In the genomic region with DNA sequence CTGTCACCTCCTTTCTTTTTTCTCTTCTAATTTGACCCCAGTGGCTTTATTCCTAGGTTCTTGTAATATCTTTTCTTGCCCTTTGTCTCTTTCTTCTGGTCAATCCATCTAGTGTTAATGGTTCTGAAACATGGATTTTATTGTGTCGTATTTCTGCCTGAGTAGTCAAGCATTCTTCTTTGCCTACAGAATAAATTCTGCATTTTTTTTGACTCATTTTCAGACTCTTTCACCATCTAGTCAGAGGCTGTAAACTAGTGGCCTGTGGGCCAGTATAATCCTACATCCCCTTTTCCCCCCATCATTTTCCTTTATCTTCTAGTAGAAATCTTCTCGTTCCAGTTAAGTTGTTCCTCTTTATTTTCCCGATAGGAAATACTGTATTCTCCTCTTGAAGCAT, we compare ENCODE assay signal across 19 cellular contexts. TPM values are rescaled to one million over a fixed set of nuclear protein-coding genes. Genes with fewer than 3 reads are reported as not detected.
DNase-seq lines count a peak whose midpoint lies in the region; ATAC-seq and TF ChIP-seq lines count a peak whose summit lies in the region.
"Had no signal": no experiment of that assay in that cellular context is flagged by ENCODE, and none has a peak within 500 bp of the region (broad histone marks: within the 10 kb centered on the region; RNA-seq: fewer than 3 reads in every experiment).

No MANE protein-coding gene starts in this region.

- H3K4me3 ChIP-seq in heart left ventricle, result no peak overlapping the region
- H3K4me3 ChIP-seq: BLaER1 treated with 17β-estradiol and CSF1 and Interleukin-3, amounts not matched to agents 10 nM and 100 nM; MG63 had no signal

- intact Hi-C loops in activated T-helper 1 cell treated with anti-CD3 and anti-CD28 coated beads, Interleukin-12 subunit alpha, Interleukin-12 subunit beta, Interleukin-2, Interleukin-4 antibody, amounts not matched to agents 30 ng/mL and 10 ng/mL and 1 ng/mL, durations not matched to agents 14 hours and 24 hours and 36 hours (cut with micrococcal nuclease), result no loop called here
- intact Hi-C loops in heart left ventricle (cut with DNase I), result no loop called here
- intact Hi-C loops in cardiac septum (cut with DNase I), result no loop called here

- peak overlapping the region; percentile 45 for H3K27ac Mint-ChIP-seq in stimulated activated naive CD8-positive, alpha-beta T cell treated with anti-CD3 and anti-CD28 coated beads, Interleukin-15, Interleukin-2, amounts not matched to agents 100 ng/mL and 50 ng/mL, for 24 hours
- H3K27ac Mint-ChIP-seq in activated T-helper 1 cell treated with anti-CD3 and anti-CD28 coated beads, Interleukin-12 subunit alpha, Interleukin-12 subunit beta, Interleukin-2, Interleukin-4 antibody, amounts not matched to agents 30 ng/mL and 10 ng/mL and 1 ng/mL, durations not matched to agents 14 hours and 24 hours and 36 hours, result peak overlapping the region; percentile 40
- peak overlapping the region; percentile 45 for H3K27ac Mint-ChIP-seq in nephron progenitor cell

- peaks cover 28% of the 10 kb centered on the region for H3K4me1 Mint-ChIP-seq in stimulated activated naive CD8-positive, alpha-beta T cell treated with anti-CD3 and anti-CD28 coated beads, Interleukin-15, Interleukin-2, amounts not matched to agents 100 ng/mL and 50 ng/mL, for 24 hours (ENCODE audit: low read depth)
- H3K4me1 Mint-ChIP-seq in activated T-helper 1 cell treated with anti-CD3 and anti-CD28 coated beads, Interleukin-12 subunit alpha, Interleukin-12 subunit beta, Interleukin-2, Interleukin-4 antibody, amounts not matched to agents 30 ng/mL and 10 ng/mL and 1 ng/mL, durations not matched to agents 14 hours and 24 hours and 36 hours (ENCODE audit: low read depth), result peaks cover 24% of the 10 kb centered on the region
- peaks cover 3% of the 10 kb centered on the region for H3K4me1 Mint-ChIP-seq in nephron progenitor cell

- TF ChIP-seq POLR2A in heart left ventricle (IDR thresholded peaks at IDR 0.05), result no peak

- no peaks in the 10 kb centered on the region for H3K27me3 Mint-ChIP-seq in stimulated activated naive CD8-positive, alpha-beta T cell treated with anti-CD3 and anti-CD28 coated beads, Interleukin-15, Interleukin-2, amounts not matched to agents 100 ng/mL and 50 ng/mL, for 24 hours
- no peaks in the 10 kb centered on the region for H3K27me3 Mint-ChIP-seq in activated T-helper 1 cell treated with anti-CD3 and anti-CD28 coated beads, Interleukin-12 subunit alpha, Interleukin-12 subunit beta, Interleukin-2, Interleukin-4 antibody, amounts not matched to agents 30 ng/mL and 10 ng/mL and 1 ng/mL, durations not matched to agents 14 hours and 24 hours and 36 hours (ENCODE audit: insufficient read depth)
- no peaks in the 10 kb centered on the region for H3K27me3 Mint-ChIP-seq in nephron progenitor cell (ENCODE audit: low read depth, poor library complexity)
- H3K27me3 Mint-ChIP-seq: CD8-positive, alpha-beta memory T cell had no signal

- WGBS in heart left ventricle, 4 donors, result 87 to 93% (median 90%) methylated on average over 3 of the region's 3 CpGs

- no peaks in the 10 kb centered on the region for H3K9me3 ChIP-seq in heart left ventricle
- H3K9me3 ChIP-seq: BLaER1 treated with 17β-estradiol and CSF1 and Interleukin-3, amounts not matched to agents 10 nM and 100 nM; MG63 had no signal

- peaks cover 67% of the 10 kb centered on the region for H3K36me3 Mint-ChIP-seq in stimulated activated naive CD8-positive, alpha-beta T cell treated with anti-CD3 and anti-CD28 coated beads, Interleukin-15, Interleukin-2, amounts not matched to agents 100 ng/mL and 50 ng/mL, for 24 hours (ENCODE audit: low read depth)
- H3K36me3 Mint-ChIP-seq in activated T-helper 1 cell treated with anti-CD3 and anti-CD28 coated beads, Interleukin-12 subunit alpha, Interleukin-12 subunit beta, Interleukin-2, Interleukin-4 antibody, amounts not matched to agents 30 ng/mL and 10 ng/mL and 1 ng/mL, durations not matched to agents 14 hours and 24 hours and 36 hours (ENCODE audit: low read depth), result peaks cover 38% of the 10 kb centered on the region
- peaks cover 80% of the 10 kb centered on the region for H3K36me3 Mint-ChIP-seq in nephron progenitor cell (ENCODE audit: low read depth)

- peaks cover 0 to 7% (median under 1%) of the 10 kb centered on the region in 12 donors for H3K4me1 ChIP-seq in heart left ventricle
- H3K4me1 ChIP-seq: BLaER1 treated with 17β-estradiol and CSF1 and Interleukin-3, amounts not matched to agents 10 nM and 100 nM had no signal

- no peaks in the 10 kb centered on the region for H3K9me3 Mint-ChIP-seq in stimulated activated naive CD8-positive, alpha-beta T cell treated with anti-CD3 and anti-CD28 coated beads, Interleukin-15, Interleukin-2, amounts not matched to agents 100 ng/mL and 50 ng/mL, for 24 hours
- no peaks in the 10 kb centered on the region for H3K9me3 Mint-ChIP-seq in activated T-helper 1 cell treated with anti-CD3 and anti-CD28 coated beads, Interleukin-12 subunit alpha, Interleukin-12 subunit beta, Interleukin-2, Interleukin-4 antibody, amounts not matched to agents 30 ng/mL and 10 ng/mL and 1 ng/mL, durations not matched to agents 14 hours and 24 hours and 36 hours
- H3K9me3 Mint-ChIP-seq in nephron progenitor cell, result no peaks in the 10 kb centered on the region
- H3K9me3 Mint-ChIP-seq: CD8-positive, alpha-beta memory T cell had no signal

- no peak for ATAC-seq in stimulated activated naive CD8-positive, alpha-beta T cell treated with anti-CD3 and anti-CD28 coated beads, Interleukin-15, Interleukin-2, amounts not matched to agents 100 U/mL and 50 U/mL, for 24 hours
- no peak for ATAC-seq in heart left ventricle
- ATAC-seq: PC-3 had no signal

- no peak overlapping the region for H3K4me3 Mint-ChIP-seq in stimulated activated naive CD8-positive, alpha-beta T cell treated with anti-CD3 and anti-CD28 coated beads, Interleukin-15, Interleukin-2, amounts not matched to agents 100 ng/mL and 50 ng/mL, for 24 hours
- H3K4me3 Mint-ChIP-seq in activated T-helper 1 cell treated with anti-CD3 and anti-CD28 coated beads, Interleukin-12 subunit alpha, Interleukin-12 subunit beta, Interleukin-2, Interleukin-4 antibody, amounts not matched to agents 30 ng/mL and 10 ng/mL and 1 ng/mL, durations not matched to agents 14 hours and 24 hours and 36 hours, result no peak overlapping the region
- no peak overlapping the region for H3K4me3 Mint-ChIP-seq in nephron progenitor cell
- H3K4me3 Mint-ChIP-seq: CD8-positive, alpha-beta memory T cell had no signal

- peaks cover 0 to 100% (median 76%) of the 10 kb centered on the region in 9 donors for H3K36me3 ChIP-seq in heart left ventricle

- no peaks in the 10 kb centered on the region for H3K27me3 ChIP-seq in heart left ventricle
- H3K27me3 ChIP-seq: BLaER1 treated with 17β-estradiol and CSF1 and Interleukin-3, amounts not matched to agents 10 nM and 100 nM; MG63 had no signal

- TF ChIP-seq CTCF in nephron progenitor cell (IDR thresholded peaks at IDR 0.05) (no peak), heart left ventricle (IDR thresholded peaks at IDR 0.05) (no peak)

- H3K27ac ChIP-seq in heart left ventricle, result no peak overlapping the region
- H3K27ac ChIP-seq: BLaER1 treated with 17β-estradiol and CSF1 and Interleukin-3, amounts not matched to agents 10 nM and 100 nM had no signal

- DNase-seq in stimulated activated naive CD8-positive, alpha-beta T cell treated with anti-CD3 and anti-CD28 coated beads, Interleukin-15, Interleukin-2, amounts not matched to agents 100 U/mL and 50 U/mL, for 24 hours, result no peak
- no peak for DNase-seq in activated T-helper 1 cell treated with anti-CD3 and anti-CD28 coated beads, Interleukin-12 subunit alpha, Interleukin-12 subunit beta, Interleukin-2, Interleukin-4 antibody, amounts not matched to agents 30 ng/mL and 10 ng/mL and 1 ng/mL, durations not matched to agents 14 hours and 24 hours and 36 hours (ENCODE audit: low spot score)
- DNase-seq in nephron progenitor cell, result no peak
- no peak for DNase-seq in heart left ventricle
- no peak for DNase-seq in cardiac septum (ENCODE audit: low spot score)
- DNase-seq in amygdala (lab: John Stamatoyannopoulos, UW), result no peak
- DNase-seq: CD8-positive, alpha-beta memory T cell; DMS79 treated with DMSO at 0.1 percent for 48 hours; MG63; NCI-H1048; NCI-H1436 treated with DMSO at 0.1 percent for 48 hours; NCI-H2029; NCI-H345; NCI-H524 treated with DMSO at 0.1 percent for 48 hours; PC-3; RPMI8226; SHP77 treated with DMSO at 0.1 percent for 48 hours had no signal

RNA-seq across cellular contexts. Expression of gene LUC7L2, which starts 29.4 kb away (rescaled TPM):
- 179 and 194 TPM in 2 replicates for total RNA-seq in activated T-helper 1 cell treated with anti-CD3 and anti-CD28 coated beads, Interleukin-12 subunit alpha, Interleukin-12 subunit beta, Interleukin-2, Interleukin-4 antibody, amounts not matched to agents 30 ng/mL and 10 ng/mL and 1 ng/mL, durations not matched to agents 14 hours and 24 hours and 36 hours
- total RNA-seq in heart left ventricle (10 to 100 TPM; 29.4 to 55.4 (median 46.3) TPM), cardiac septum (64.9 TPM)
- 10 to 100 TPM; 29.8 to 39.3 TPM for polyA plus RNA-seq in heart left ventricle

RNA-seq across cellular contexts. Expression of gene FMC1, which starts 48.0 kb away (rescaled TPM):
- 3.7 and 6.5 TPM in 2 replicates for total RNA-seq in activated T-helper 1 cell treated with anti-CD3 and anti-CD28 coated beads, Interleukin-12 subunit alpha, Interleukin-12 subunit beta, Interleukin-2, Interleukin-4 antibody, amounts not matched to agents 30 ng/mL and 10 ng/mL and 1 ng/mL, durations not matched to agents 14 hours and 24 hours and 36 hours
- total RNA-seq in heart left ventricle, result 10 to 100 TPM; 19.0 to 60.0 (median 33.8) TPM
- 10 to 100 TPM; 21.8 to 95.7 TPM for polyA plus RNA-seq in heart left ventricle
- 29.4 TPM for total RNA-seq in cardiac septum
